Comparison of ENCODE assay signal across 11 cellular contexts in genomic region chr4:41339812-41340809, GRCh38.
DNase-seq lines count a peak whose midpoint lies in the region; ATAC-seq lines count a peak whose summit lies in the region.
"Had no signal": no experiment of that assay in that cellular context is flagged by ENCODE, and none has a peak within 500 bp of the region (broad histone marks: within the 10 kb centered on the region; RNA-seq: fewer than 3 reads in every experiment).

No MANE protein-coding gene starts in this region.

- H3K4me3 ChIP-seq in HUES64 (ENCODE audit: low read length) (no peak overlapping the region), iPS-18a (ENCODE audit: low read length) (peak overlapping the region; percentile 20)
- H3K4me3 ChIP-seq: prostate gland had no signal

- H3K4me3 Mint-ChIP-seq in activated CD4-positive, alpha-beta T cell treated with anti-CD3 and anti-CD28 coated beads for 36 hours, result no peak overlapping the region

- H3K27ac Mint-ChIP-seq in activated CD4-positive, alpha-beta T cell treated with anti-CD3 and anti-CD28 coated beads for 36 hours, result no peak overlapping the region

- peaks cover 8% of the 10 kb centered on the region for H3K9me3 Mint-ChIP-seq in activated CD4-positive, alpha-beta T cell treated with anti-CD3 and anti-CD28 coated beads for 36 hours (ENCODE audit: low read depth)

- peaks cover 4% of the 10 kb centered on the region for H3K27me3 Mint-ChIP-seq in activated CD4-positive, alpha-beta T cell treated with anti-CD3 and anti-CD28 coated beads for 36 hours

- DNase-seq in amygdala (lab: John Stamatoyannopoulos, UW), result peak in 40 of 56 donors; percentile 3 to 88 (median 42)
- DNase-seq in substantia nigra (lab: John Stamatoyannopoulos, UW), result peak in 35 of 49 donors; percentile 2 to 84 (median 34)
- no peak for DNase-seq in activated CD4-positive, alpha-beta T cell treated with anti-CD3 and anti-CD28 coated beads for 36 hours
- DNase-seq in RKO (ENCODE audit: low spot score), result no peak
- DNase-seq: activated gamma-delta T cell, NCI-H2029 had no signal

- H3K9me3 ChIP-seq in HUES64 (ENCODE audit: insufficient read depth, low read depth, low read length) (peaks cover 3% of the 10 kb centered on the region; the same call in 1 of the 2 replicates), iPS-18a (ENCODE audit: control insufficient read depth, low read depth, low read length) (no peaks in the 10 kb centered on the region)
- H3K9me3 ChIP-seq: prostate gland had no signal

- no peaks in the 10 kb centered on the region for H3K27me3 ChIP-seq in HUES64 (ENCODE audit: insufficient read depth, low read length)
- H3K27me3 ChIP-seq in iPS-18a (ENCODE audit: control insufficient read depth, insufficient read depth, low read length), result no peaks in the 10 kb centered on the region

- ATAC-seq in HG02642 (IDR thresholded peaks at IDR 0.05; ENCODE audit: poor library complexity, unreplicated experiment), result no peak
- no peak for ATAC-seq in activated CD4-positive, alpha-beta T cell treated with anti-CD3 and anti-CD28 coated beads for 36 hours
- no peak for ATAC-seq in HG02623 (IDR thresholded peaks at IDR 0.05; ENCODE audit: unreplicated experiment)

- no peaks in the 10 kb centered on the region for H3K36me3 ChIP-seq in HUES64 (ENCODE audit: insufficient read depth, low read length)
- no peaks in the 10 kb centered on the region for H3K36me3 ChIP-seq in iPS-18a (ENCODE audit: control insufficient read depth, low read depth, low read length)
- H3K36me3 ChIP-seq: prostate gland had no signal

- POLR2A ChIA-PET in activated CD4-positive, alpha-beta T cell treated with anti-CD3 and anti-CD28 coated beads for 36 hours (lab: Charles Lee), result no interaction called here

- WGBS in HUES64, result 64% methylated on average over 10 of the region's 10 CpGs

- H3K4me1 Mint-ChIP-seq in activated CD4-positive, alpha-beta T cell treated with anti-CD3 and anti-CD28 coated beads for 36 hours, result no peaks in the 10 kb centered on the region

- CTCF ChIA-PET in activated CD4-positive, alpha-beta T cell treated with anti-CD3 and anti-CD28 coated beads for 36 hours (lab: Charles Lee), result no interaction called here

- H3K4me1 ChIP-seq in HUES64 (ENCODE audit: insufficient read depth, low read length) (peaks cover 14% of the 10 kb centered on the region), iPS-18a (ENCODE audit: control insufficient read depth, low read depth, low read length) (peaks cover 16% of the 10 kb centered on the region)
- H3K4me1 ChIP-seq: prostate gland had no signal

- H3K9ac ChIP-seq in HUES64 (ENCODE audit: low read depth, low read length) (no peak overlapping the region), iPS-18a (ENCODE audit: low read length) (peak overlapping the region; percentile 38)

- intact Hi-C loops in activated CD4-positive, alpha-beta T cell treated with anti-CD3 and anti-CD28 coated beads for 36 hours (cut with DNase I, micrococcal nuclease), result no loop called here

- H3K27ac ChIP-seq in HUES64 (ENCODE audit: low read depth, low read length) (peak overlapping the region; percentile 78; the same call in 1 of the 2 replicates), iPS-18a (ENCODE audit: low read length) (peak overlapping the region; percentile 3), substantia nigra (ENCODE audit: low read depth, low read length, poor library complexity, severe bottlenecking) (no peak overlapping the region)
- H3K27ac ChIP-seq: prostate gland had no signal

- no peaks in the 10 kb centered on the region for H3K36me3 Mint-ChIP-seq in activated CD4-positive, alpha-beta T cell treated with anti-CD3 and anti-CD28 coated beads for 36 hours (ENCODE audit: low read depth)

Comparison
In these comparisons a context has a peak if more than half of its experiments do, and no peak if none do; other contexts are left out.
1. DNase-seq: peak in amygdala (40 of 56) and substantia nigra (35 of 49); none in activated CD4-positive, alpha-beta T cell treated with anti-CD3 and anti-CD28 coated beads for 36 hours (single experiment) and RKO (single experiment).